In genomic region chr4:107363137-107363536, GRCh38 we compare ENCODE assay signal across 26 cellular contexts.
DNase-seq lines count a peak whose midpoint lies in the region; ATAC-seq and TF ChIP-seq lines count a peak whose summit lies in the region.
"Had no signal": no experiment of that assay in that cellular context is flagged by ENCODE, and none has a peak within 500 bp of the region (broad histone marks: within the 10 kb centered on the region; RNA-seq: fewer than 3 reads in every experiment).

No MANE protein-coding gene starts in this region.

- peak overlapping the region; percentile 49 for H3K4me2 ChIP-seq in KMS-11
- H3K4me2 ChIP-seq: PC-9 had no signal

- DNase-seq in progenitor cell of endocrine pancreas (ENCODE audit: low spot score, unreplicated experiment) (no peak), glutamatergic neuron (no peak)
- DNase-seq: CD8-positive, alpha-beta memory T cell; DMS 273 treated with DMSO at 0.1 percent for 48 hours; DMS79; EL; GDM1; MG63; NCI-H1105 treated with DMSO at 0.1 percent for 48 hours; NCI-H2029; NCI-H446; NCI-H526; NCI-H82; NK-92 treated with Interleukin-12 subunit alpha and Interleukin-12 subunit beta, amount 100 ng/mL, for 24 hours; PC-9; SJCRH30; T-helper 17 cell had no signal

- H3K27me3 Mint-ChIP-seq in progenitor cell of endocrine pancreas (no peaks in the 10 kb centered on the region), glutamatergic neuron (ENCODE audit: unreplicated experiment) (no peaks in the 10 kb centered on the region)
- H3K27me3 Mint-ChIP-seq: T-helper 17 cell had no signal

- ATAC-seq in GM18520 (IDR thresholded peaks at IDR 0.05; ENCODE audit: unreplicated experiment) (peak; percentile 62), HG02610 (IDR thresholded peaks at IDR 0.05; ENCODE audit: unreplicated experiment) (peak; percentile 52), GM19035 (IDR thresholded peaks at IDR 0.05; ENCODE audit: unreplicated experiment) (no peak), GM19324 (IDR thresholded peaks at IDR 0.05; ENCODE audit: low FRiP score, unreplicated experiment) (no peak)
- ATAC-seq: K562, Right ventricle myocardium inferior, SK-N-SH treated with all-trans-retinoic acid at 6 μM for 48 hours, T-helper 17 cell had no signal

- H3K27ac Mint-ChIP-seq in progenitor cell of endocrine pancreas (peak overlapping the region; percentile 53), glutamatergic neuron (ENCODE audit: unreplicated experiment) (no peak overlapping the region)
- H3K27ac Mint-ChIP-seq: CD8-positive, alpha-beta memory T cell; T-helper 17 cell had no signal

- peaks cover 45% of the 10 kb centered on the region for H3K4me1 Mint-ChIP-seq in progenitor cell of endocrine pancreas (ENCODE audit: low read depth)
- peaks cover 2% of the 10 kb centered on the region for H3K4me1 Mint-ChIP-seq in glutamatergic neuron (ENCODE audit: low read depth, unreplicated experiment)
- H3K4me1 Mint-ChIP-seq: CD8-positive, alpha-beta memory T cell; T-helper 17 cell had no signal

- no peaks in the 10 kb centered on the region for H3K79me2 ChIP-seq in KMS-11 (ENCODE audit: insufficient read depth, low read depth)

- no peaks in the 10 kb centered on the region for H3K36me3 ChIP-seq in KMS-11 (ENCODE audit: insufficient read depth)
- H3K36me3 ChIP-seq: MG63, SJCRH30 had no signal

- H3K9me3 Mint-ChIP-seq in progenitor cell of endocrine pancreas (ENCODE audit: low read depth), result peaks cover 14% of the 10 kb centered on the region
- no peaks in the 10 kb centered on the region for H3K9me3 Mint-ChIP-seq in glutamatergic neuron (ENCODE audit: unreplicated experiment)

- TF ChIP-seq CTCF in KMS-11 (conservative IDR thresholded peaks at IDR 0.05; ENCODE audit: low read depth, low read length), result no peak
- TF ChIP-seq CTCF in progenitor cell of endocrine pancreas (IDR thresholded peaks at IDR 0.05; ENCODE audit: unreplicated experiment), result no peak
- TF ChIP-seq CTCF in glutamatergic neuron (IDR thresholded peaks at IDR 0.05; ENCODE audit: partially characterized antibody, unreplicated experiment), result no peak

- no peak overlapping the region for H3K4me3 ChIP-seq in KMS-11 (IDR thresholded peaks at IDR 0.05; ENCODE audit: insufficient read depth, low read depth, low read length)
- H3K4me3 ChIP-seq: K562, MG63, PC-9, SJCRH30 had no signal

- no peak overlapping the region for H3K4me3 Mint-ChIP-seq in progenitor cell of endocrine pancreas (ENCODE audit: low read depth)
- H3K4me3 Mint-ChIP-seq in glutamatergic neuron (ENCODE audit: unreplicated experiment), result no peak overlapping the region
- H3K4me3 Mint-ChIP-seq: CD8-positive, alpha-beta memory T cell; T-helper 17 cell had no signal

- H3K36me3 Mint-ChIP-seq in progenitor cell of endocrine pancreas (ENCODE audit: insufficient read depth) (peaks cover 15% of the 10 kb centered on the region), glutamatergic neuron (ENCODE audit: unreplicated experiment) (no peaks in the 10 kb centered on the region)
- H3K36me3 Mint-ChIP-seq: CD8-positive, alpha-beta memory T cell had no signal

- H2AFZ ChIP-seq in KMS-11 (ENCODE audit: low read depth), result peak overlapping the region; percentile 27; the same call in 1 of the 2 replicates
- H2AFZ ChIP-seq: PC-9 had no signal

- H4K20me1 ChIP-seq in KMS-11 (ENCODE audit: insufficient read depth), result no peaks in the 10 kb centered on the region

- H3K4me1 ChIP-seq in KMS-11 (ENCODE audit: low read depth, poor library complexity, severe bottlenecking), result peaks cover 64% of the 10 kb centered on the region

- no peaks in the 10 kb centered on the region for H3K27me3 ChIP-seq in KMS-11 (ENCODE audit: insufficient read depth, low read depth)
- H3K27me3 ChIP-seq: MG63, SJCRH30 had no signal

- H3K27ac ChIP-seq in KMS-11, result peak overlapping the region; percentile 54; the same call in 1 of the 2 replicates
- H3K27ac ChIP-seq: C4-2B, PC-9, SJCRH30 had no signal

- no peak overlapping the region for H3K9ac ChIP-seq in KMS-11

Comparison
In these comparisons a context has a peak if more than half of its experiments do, and no peak if none do; other contexts are left out.
1. ATAC-seq: peak in GM18520 (single experiment) and HG02610 (single experiment); none in GM19035 (single experiment) and GM19324 (single experiment).